ENCODE assay signal across 18 cellular contexts in genomic region chr20:58446264-58446937, GRCh38. TPM values are rescaled to one million over a fixed set of nuclear protein-coding genes. Genes with fewer than 3 reads are reported as not detected.
DNase-seq lines count a peak whose midpoint lies in the region; ATAC-seq and TF ChIP-seq lines count a peak whose summit lies in the region.
"Had no signal": no experiment of that assay in that cellular context is flagged by ENCODE, and none has a peak within 500 bp of the region (broad histone marks: within the 10 kb centered on the region; RNA-seq: fewer than 3 reads in every experiment).

No MANE protein-coding gene starts in this region.

- no peak overlapping the region for H2AFZ ChIP-seq in PC-9

- H3K4me1 Mint-ChIP-seq in MCF 10A (ENCODE audit: insufficient read depth, unreplicated experiment), result no peaks in the 10 kb centered on the region
- H3K4me1 Mint-ChIP-seq in progenitor cell of endocrine pancreas (ENCODE audit: low read depth), result no peaks in the 10 kb centered on the region

- intact Hi-C loops in MCF 10A (cut with micrococcal nuclease) (no loop called here), breast epithelium (cut with DNase I; ENCODE audit: low total_unique reads) (no loop called here), PC-9 (cut with micrococcal nuclease; ENCODE audit: unreplicated experiment) (loop anchor here (10.0 kb wide), 1 partner anchor 122 kb away; no protein-coding TSS in a partner anchor)

- peaks cover 3% of the 10 kb centered on the region for H3K36me3 ChIP-seq in breast epithelium
- peaks cover 19% of the 10 kb centered on the region for H3K36me3 ChIP-seq in PC-9 (ENCODE audit: low read depth)

- H3K9me3 Mint-ChIP-seq in MCF 10A (ENCODE audit: unreplicated experiment) (no peaks in the 10 kb centered on the region), progenitor cell of endocrine pancreas (ENCODE audit: low read depth) (no peaks in the 10 kb centered on the region)
- H3K9me3 Mint-ChIP-seq: CD4-positive, CD25-positive, alpha-beta regulatory T cell had no signal

- H3K27me3 Mint-ChIP-seq in MCF 10A (ENCODE audit: insufficient read depth, unreplicated experiment), result no peaks in the 10 kb centered on the region
- H3K27me3 Mint-ChIP-seq in progenitor cell of endocrine pancreas, result no peaks in the 10 kb centered on the region
- H3K27me3 Mint-ChIP-seq: CD4-positive, CD25-positive, alpha-beta regulatory T cell had no signal

- H3K27me3 ChIP-seq in breast epithelium (no peaks in the 10 kb centered on the region), PC-9 (ENCODE audit: insufficient read depth, low read depth) (no peaks in the 10 kb centered on the region)

- H3K4me1 ChIP-seq in breast epithelium, result no peaks in the 10 kb centered on the region
- no peaks in the 10 kb centered on the region for H3K4me1 ChIP-seq in PC-9 (replicated peaks; ENCODE audit: insufficient read depth)

- H3K4me2 ChIP-seq in PC-9, result no peak overlapping the region

- DNase-seq in MCF 10A (ENCODE audit: unreplicated experiment), result no peak
- no peak for DNase-seq in breast epithelium (ENCODE audit: low spot score in 2 of 2)
- no peak for DNase-seq in PC-9
- peak; percentile 40 for DNase-seq in cerebellar cortex (ENCODE audit: low spot score)
- DNase-seq in progenitor cell of endocrine pancreas (ENCODE audit: low spot score, unreplicated experiment), result no peak
- no peak for DNase-seq in ureter (ENCODE audit: low spot score)
- DNase-seq: AML-193; CD4-positive, CD25-positive, alpha-beta regulatory T cell; DMS79; GOT3; Karpas-422; NCI-H1105 treated with DMSO at 0.1 percent for 48 hours; NCI-H187; NCI-H446 treated with DMSO at 0.1 percent for 48 hours; NCI-H82; SIG-M5 had no signal

- CTCF ChIA-PET in MCF 10A (lab: Yijun Ruan, JAX) (interaction anchor here (0.5 to 4.7 kb wide), 9 partner anchors 8 to 290 kb away, joined by 3 to 58 read pairs (median 7); no protein-coding TSS in a partner anchor), PC-9 (lab: Charles Lee) (no interaction called here)

- H3K27ac Mint-ChIP-seq in MCF 10A (ENCODE audit: low read depth, unreplicated experiment), result peak overlapping the region; percentile 58
- H3K27ac Mint-ChIP-seq in progenitor cell of endocrine pancreas, result peak overlapping the region; percentile 18
- H3K27ac Mint-ChIP-seq: CD4-positive, CD25-positive, alpha-beta regulatory T cell had no signal

- no peak for TF ChIP-seq CTCF in MCF 10A (IDR thresholded peaks at IDR 0.05; ENCODE audit: unreplicated experiment)
- no peak for TF ChIP-seq CTCF in breast epithelium (IDR thresholded peaks at IDR 0.05)
- no peak for TF ChIP-seq CTCF in PC-9 (conservative IDR thresholded peaks at IDR 0.05)
- TF ChIP-seq CTCF in progenitor cell of endocrine pancreas (IDR thresholded peaks at IDR 0.05; ENCODE audit: unreplicated experiment), result no peak

- POLR2A ChIA-PET in MCF 10A (lab: Yijun Ruan, JAX), result interaction anchor here (1.0 kb wide), 1 partner anchor 205 kb away, joined by 3 read pairs; the partner anchor contains the start of gene STX16
- POLR2A ChIA-PET in PC-9 (lab: Charles Lee; ENCODE audit: unreplicated experiment), result no interaction called here

- H3K4me3 Mint-ChIP-seq in MCF 10A (ENCODE audit: unreplicated experiment), result no peak overlapping the region
- no peak overlapping the region for H3K4me3 Mint-ChIP-seq in progenitor cell of endocrine pancreas (ENCODE audit: low read depth)
- H3K4me3 Mint-ChIP-seq: CD4-positive, CD25-positive, alpha-beta regulatory T cell had no signal

- BruUV-seq in MCF 10A (replicated peaks; lab: Mats Ljungman, UMichigan) (no TSS peak), PC-9 (replicated peaks; lab: Mats Ljungman, UMichigan) (no TSS peak)

- H3K27ac ChIP-seq in breast epithelium (no peak overlapping the region), PC-9 (0 out of 2 replicates have a peak overlapping the region, but pooled peaks have one; percentile 4)

- ATAC-seq in HG03280 (IDR thresholded peaks at IDR 0.05; ENCODE audit: unreplicated experiment), result no peak
- ATAC-seq in GM19463 (IDR thresholded peaks at IDR 0.05; ENCODE audit: unreplicated experiment), result no peak

- no peaks in the 10 kb centered on the region for H3K9me2 ChIP-seq in PC-9 (ENCODE audit: insufficient read depth)

- H4K20me1 ChIP-seq in PC-9 (ENCODE audit: insufficient read depth), result peaks cover 11% of the 10 kb centered on the region; the same call in 1 of the 2 replicates

- no peak overlapping the region for H3K4me3 ChIP-seq in breast epithelium
- no peak overlapping the region for H3K4me3 ChIP-seq in PC-9

- no peak for TF ChIP-seq POLR2A in breast epithelium (IDR thresholded peaks at IDR 0.05)

- H3K9me3 ChIP-seq in breast epithelium, result no peaks in the 10 kb centered on the region
- no peaks in the 10 kb centered on the region for H3K9me3 ChIP-seq in PC-9 (ENCODE audit: insufficient read depth, low read depth)

- H3K79me2 ChIP-seq in PC-9 (ENCODE audit: low read depth), result no peaks in the 10 kb centered on the region

- H3K36me3 Mint-ChIP-seq in MCF 10A (ENCODE audit: insufficient read depth, unreplicated experiment) (peaks cover 42% of the 10 kb centered on the region), progenitor cell of endocrine pancreas (ENCODE audit: insufficient read depth) (peaks cover 6% of the 10 kb centered on the region)

- H3F3A ChIP-seq in PC-9 (ENCODE audit: insufficient read depth, low read depth), result peaks cover 8% of the 10 kb centered on the region; the same call in 1 of the 2 replicates

RNA-seq across cellular contexts. Expression of gene VAPB, which starts 57.4 kb away (rescaled TPM):
- 60.4 and 61.2 TPM in 2 replicates for total RNA-seq in MCF 10A (2022)
- 10 to 100 TPM; 18.6 to 18.9 (median 18.7) TPM for total RNA-seq in breast epithelium
- total RNA-seq in PC-9 (2021), result 73.0 and 80.6 TPM in 2 replicates
- total RNA-seq in progenitor cell of endocrine pancreas, result 53.8 and 56.3 TPM in 2 replicates
- total RNA-seq in ureter, result 66.1 TPM
